ENCODE assay signal across 1 cellular context in the genomic region with DNA sequence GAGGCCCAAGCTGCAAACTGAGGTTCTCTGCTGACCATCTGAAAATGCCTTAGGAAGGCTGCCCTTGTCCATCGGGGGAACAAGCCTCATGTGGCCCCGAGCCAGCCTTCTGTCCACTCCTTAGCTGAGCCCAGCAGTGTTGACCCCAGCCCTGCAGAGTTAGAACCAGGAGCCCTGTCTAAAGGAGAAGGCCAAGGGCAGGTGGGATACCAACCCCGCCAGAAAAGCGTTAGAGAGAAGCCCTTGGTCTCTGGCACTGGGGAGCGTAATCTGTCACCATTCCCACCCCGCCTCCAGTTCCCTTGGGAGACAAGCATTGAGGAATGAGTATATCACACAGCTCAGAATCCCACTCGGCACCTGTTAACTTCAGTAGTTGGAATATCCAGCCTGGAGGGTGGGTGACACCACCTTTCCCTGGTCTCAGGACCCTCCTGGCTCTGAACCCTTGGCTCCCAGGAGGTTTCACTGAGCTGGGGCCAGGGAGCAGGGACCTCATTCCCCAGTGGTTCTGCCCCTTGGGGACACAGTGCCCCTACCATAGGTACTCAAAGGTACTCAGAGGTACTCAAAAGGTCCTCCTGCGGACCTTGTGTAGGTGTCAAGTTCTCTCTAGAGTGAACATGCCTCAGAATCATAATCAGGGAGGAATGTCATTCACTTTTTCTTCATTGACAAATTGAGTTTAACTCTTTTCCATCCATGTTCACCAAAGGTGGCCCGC.
A peak's percentile ranks its signal among the peaks of the same experiment; 100 is the strongest.
TF ChIP-seq lines count a peak whose summit lies in the region.

No MANE protein-coding gene starts in this region.

TF ChIP-seq in HepG2, 621 proteins besides CTCF, POLR2A, EP300 and RAD21:
- TF ChIP-seq, protein P1, sequence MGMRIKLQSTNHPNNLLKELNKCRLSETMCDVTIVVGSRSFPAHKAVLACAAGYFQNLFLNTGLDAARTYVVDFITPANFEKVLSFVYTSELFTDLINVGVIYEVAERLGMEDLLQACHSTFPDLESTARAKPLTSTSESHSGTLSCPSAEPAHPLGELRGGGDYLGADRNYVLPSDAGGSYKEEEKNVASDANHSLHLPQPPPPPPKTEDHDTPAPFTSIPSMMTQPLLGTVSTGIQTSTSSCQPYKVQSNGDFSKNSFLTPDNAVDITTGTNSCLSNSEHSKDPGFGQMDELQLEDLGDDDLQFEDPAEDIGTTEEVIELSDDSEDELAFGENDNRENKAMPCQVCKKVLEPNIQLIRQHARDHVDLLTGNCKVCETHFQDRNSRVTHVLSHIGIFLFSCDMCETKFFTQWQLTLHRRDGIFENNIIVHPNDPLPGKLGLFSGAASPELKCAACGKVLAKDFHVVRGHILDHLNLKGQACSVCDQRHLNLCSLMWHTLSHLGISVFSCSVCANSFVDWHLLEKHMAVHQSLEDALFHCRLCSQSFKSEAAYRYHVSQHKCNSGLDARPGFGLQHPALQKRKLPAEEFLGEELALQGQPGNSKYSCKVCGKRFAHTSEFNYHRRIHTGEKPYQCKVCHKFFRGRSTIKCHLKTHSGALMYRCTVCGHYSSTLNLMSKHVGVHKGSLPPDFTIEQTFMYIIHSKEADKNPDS (CRISPR knock-in tag; IDR thresholded peaks at IDR 0.05): peak; percentile 35; the same call in 1 of the 2 replicates
- peak; percentile 52 for TF ChIP-seq RBM22 (optimal IDR thresholded peaks at IDR 0.05; ENCODE audit: low read length)
- TF ChIP-seq TBL1XR1 (IDR thresholded peaks at IDR 0.05; ENCODE audit: borderline replicate concordance, low read length, partially characterized antibody): no peak
- no peak for TF ChIP-seq REXO4 (CRISPR knock-in tag; IDR thresholded peaks at IDR 0.05; ENCODE audit: borderline replicate concordance)
- peak; percentile 10; the same call in 1 of the 2 replicates for TF ChIP-seq ZNF652 (CRISPR knock-in tag; IDR thresholded peaks at IDR 0.05; ENCODE audit: borderline replicate concordance, low read depth)
- TF ChIP-seq, protein P2, sequence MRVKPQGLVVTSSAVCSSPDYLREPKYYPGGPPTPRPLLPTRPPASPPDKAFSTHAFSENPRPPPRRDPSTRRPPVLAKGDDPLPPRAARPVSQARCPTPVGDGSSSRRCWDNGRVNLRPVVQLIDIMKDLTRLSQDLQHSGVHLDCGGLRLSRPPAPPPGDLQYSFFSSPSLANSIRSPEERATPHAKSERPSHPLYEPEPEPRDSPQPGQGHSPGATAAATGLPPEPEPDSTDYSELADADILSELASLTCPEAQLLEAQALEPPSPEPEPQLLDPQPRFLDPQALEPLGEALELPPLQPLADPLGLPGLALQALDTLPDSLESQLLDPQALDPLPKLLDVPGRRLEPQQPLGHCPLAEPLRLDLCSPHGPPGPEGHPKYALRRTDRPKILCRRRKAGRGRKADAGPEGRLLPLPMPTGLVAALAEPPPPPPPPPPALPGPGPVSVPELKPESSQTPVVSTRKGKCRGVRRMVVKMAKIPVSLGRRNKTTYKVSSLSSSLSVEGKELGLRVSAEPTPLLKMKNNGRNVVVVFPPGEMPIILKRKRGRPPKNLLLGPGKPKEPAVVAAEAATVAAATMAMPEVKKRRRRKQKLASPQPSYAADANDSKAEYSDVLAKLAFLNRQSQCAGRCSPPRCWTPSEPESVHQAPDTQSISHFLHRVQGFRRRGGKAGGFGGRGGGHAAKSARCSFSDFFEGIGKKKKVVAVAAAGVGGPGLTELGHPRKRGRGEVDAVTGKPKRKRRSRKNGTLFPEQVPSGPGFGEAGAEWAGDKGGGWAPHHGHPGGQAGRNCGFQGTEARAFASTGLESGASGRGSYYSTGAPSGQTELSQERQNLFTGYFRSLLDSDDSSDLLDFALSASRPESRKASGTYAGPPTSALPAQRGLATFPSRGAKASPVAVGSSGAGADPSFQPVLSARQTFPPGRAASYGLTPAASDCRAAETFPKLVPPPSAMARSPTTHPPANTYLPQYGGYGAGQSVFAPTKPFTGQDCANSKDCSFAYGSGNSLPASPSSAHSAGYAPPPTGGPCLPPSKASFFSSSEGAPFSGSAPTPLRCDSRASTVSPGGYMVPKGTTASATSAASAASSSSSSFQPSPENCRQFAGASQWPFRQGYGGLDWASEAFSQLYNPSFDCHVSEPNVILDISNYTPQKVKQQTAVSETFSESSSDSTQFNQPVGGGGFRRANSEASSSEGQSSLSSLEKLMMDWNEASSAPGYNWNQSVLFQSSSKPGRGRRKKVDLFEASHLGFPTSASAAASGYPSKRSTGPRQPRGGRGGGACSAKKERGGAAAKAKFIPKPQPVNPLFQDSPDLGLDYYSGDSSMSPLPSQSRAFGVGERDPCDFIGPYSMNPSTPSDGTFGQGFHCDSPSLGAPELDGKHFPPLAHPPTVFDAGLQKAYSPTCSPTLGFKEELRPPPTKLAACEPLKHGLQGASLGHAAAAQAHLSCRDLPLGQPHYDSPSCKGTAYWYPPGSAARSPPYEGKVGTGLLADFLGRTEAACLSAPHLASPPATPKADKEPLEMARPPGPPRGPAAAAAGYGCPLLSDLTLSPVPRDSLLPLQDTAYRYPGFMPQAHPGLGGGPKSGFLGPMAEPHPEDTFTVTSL (CRISPR knock-in tag; IDR thresholded peaks at IDR 0.05; ENCODE audit: borderline replicate concordance): no peak
- TF ChIP-seq ZNF501 (CRISPR knock-in tag; IDR thresholded peaks at IDR 0.05): 0 out of 2 replicates have a peak, but pooled peaks have one; percentile 10
- TF ChIP-seq RBFOX2 (IDR thresholded peaks at IDR 0.05; ENCODE audit: low read depth, low read length): 0 out of 2 replicates have a peak, but pooled peaks have one; percentile 16
- TF ChIP-seq HHEX (CRISPR knock-in tag; IDR thresholded peaks at IDR 0.05): no peak
- TF ChIP-seq POLR2AphosphoS5 (IDR thresholded peaks at IDR 0.05; ENCODE audit: low read depth, low read length): peak; percentile 15; the same call in 1 of the 2 replicates
- 0 out of 2 replicates have a peak, but pooled peaks have one; percentile 0 for TF ChIP-seq MED1 (CRISPR knock-in tag; IDR thresholded peaks at IDR 0.05)
